Comparison of ENCODE assay signal across 8 cellular contexts in genomic region chr16:30095166-30096078, GRCh38. TPM values are rescaled to one million over a fixed set of nuclear protein-coding genes. Genes with fewer than 3 reads are reported as not detected.
DNase-seq lines count a peak whose midpoint lies in the region; ATAC-seq lines count a peak whose summit lies in the region.

No MANE protein-coding gene starts in this region.

- peak overlapping the region; percentile 80 for H3K27ac Mint-ChIP-seq in stimulated activated naive CD8-positive, alpha-beta T cell treated with anti-CD3 and anti-CD28 coated beads, Interleukin-15, Interleukin-2, amounts not matched to agents 100 ng/mL and 50 ng/mL, for 24 hours

- peak overlapping the region; percentile 74 for H3K4me3 ChIP-seq in mononuclear cell (ENCODE audit: low read length)

- no peak for DNase-seq in stimulated activated naive CD8-positive, alpha-beta T cell treated with anti-CD3 and anti-CD28 coated beads, Interleukin-15, Interleukin-2, amounts not matched to agents 100 U/mL and 50 U/mL, for 24 hours
- DNase-seq in caudate nucleus (lab: John Stamatoyannopoulos, UW) (peak in 3 of 61 donors; percentile 12 to 21 (median 14)), NCI-H1694 treated with DMSO at 0.1 percent for 48 hours (lab: John Stamatoyannopoulos, UW) (no peak), NCI-H526 treated with DMSO at 0.1 percent for 48 hours (lab: John Stamatoyannopoulos, UW) (no peak), NCI-H2029 treated with DMSO at 0.1 percent for 48 hours (lab: John Stamatoyannopoulos, UW) (no peak)

- no peak for ATAC-seq in stimulated activated naive CD8-positive, alpha-beta T cell treated with anti-CD3 and anti-CD28 coated beads, Interleukin-15, Interleukin-2, amounts not matched to agents 100 U/mL and 50 U/mL, for 24 hours
- no peak for ATAC-seq in GM21515 (IDR thresholded peaks at IDR 0.05; ENCODE audit: unreplicated experiment)

- peaks cover 53% of the 10 kb centered on the region for H3K4me1 ChIP-seq in mononuclear cell (ENCODE audit: insufficient read depth, low read length)

- peaks cover 26% of the 10 kb centered on the region for H3K9me3 ChIP-seq in mononuclear cell (ENCODE audit: low read depth, low read length)

- no peaks in the 10 kb centered on the region for H3K27me3 Mint-ChIP-seq in stimulated activated naive CD8-positive, alpha-beta T cell treated with anti-CD3 and anti-CD28 coated beads, Interleukin-15, Interleukin-2, amounts not matched to agents 100 ng/mL and 50 ng/mL, for 24 hours

- H3K36me3 Mint-ChIP-seq in stimulated activated naive CD8-positive, alpha-beta T cell treated with anti-CD3 and anti-CD28 coated beads, Interleukin-15, Interleukin-2, amounts not matched to agents 100 ng/mL and 50 ng/mL, for 24 hours (ENCODE audit: low read depth), result peaks cover 26% of the 10 kb centered on the region

- peak overlapping the region; percentile 80 for H3K4me3 Mint-ChIP-seq in stimulated activated naive CD8-positive, alpha-beta T cell treated with anti-CD3 and anti-CD28 coated beads, Interleukin-15, Interleukin-2, amounts not matched to agents 100 ng/mL and 50 ng/mL, for 24 hours

- H3K4me1 Mint-ChIP-seq in stimulated activated naive CD8-positive, alpha-beta T cell treated with anti-CD3 and anti-CD28 coated beads, Interleukin-15, Interleukin-2, amounts not matched to agents 100 ng/mL and 50 ng/mL, for 24 hours (ENCODE audit: low read depth), result peaks cover 42% of the 10 kb centered on the region

- H3K9me3 Mint-ChIP-seq in stimulated activated naive CD8-positive, alpha-beta T cell treated with anti-CD3 and anti-CD28 coated beads, Interleukin-15, Interleukin-2, amounts not matched to agents 100 ng/mL and 50 ng/mL, for 24 hours, result peaks cover 21% of the 10 kb centered on the region

- peak overlapping the region; percentile 97 for H3K27ac ChIP-seq in caudate nucleus (ENCODE audit: low read depth, low read length)

- no peaks in the 10 kb centered on the region for H3K27me3 ChIP-seq in mononuclear cell (ENCODE audit: insufficient read depth, low read length)

RNA-seq across cellular contexts. Expression of gene YPEL3, which starts 0.6 kb away (rescaled TPM):
- total RNA-seq in mononuclear cell, result 66.0 TPM

RNA-seq across cellular contexts. Expression of gene TBX6, which starts 3.7 kb away (rescaled TPM):
- total RNA-seq in mononuclear cell, result 0.10 TPM

RNA-seq across cellular contexts. Expression of gene GDPD3, which starts 17.9 kb away (rescaled TPM):
- 0.31 TPM for total RNA-seq in mononuclear cell

RNA-seq across cellular contexts. Expression of gene PPP4C, which starts 19.6 kb away (rescaled TPM):
- 79.7 TPM for total RNA-seq in mononuclear cell

RNA-seq across cellular contexts. Expression of gene MAPK3, which starts 27.6 kb away (rescaled TPM):
- 26.1 TPM for total RNA-seq in mononuclear cell
